In genomic region chr2:69601179-69601612, GRCh38 we compare ENCODE assay signal across 1 cellular context.
TF ChIP-seq lines count a peak whose summit lies in the region.

No MANE protein-coding gene starts in this region.

TF ChIP-seq in K562, 482 proteins besides CTCF, POLR2A, EP300 and RAD21 (continued from another document and continues in another):
- no peak for TF ChIP-seq ZNF121 (CRISPR knock-in tag; conservative IDR thresholded peaks at IDR 0.05)
- TF ChIP-seq STAT5A (IDR thresholded peaks at IDR 0.05; ENCODE audit: borderline replicate concordance, low read length), result peak; percentile 61
- TF ChIP-seq LEF1 (IDR thresholded peaks at IDR 0.05), result peak; percentile 82
- no peak for TF ChIP-seq FIP1L1 (IDR thresholded peaks at IDR 0.05; ENCODE audit: low read depth, low read length, poor library complexity, severe bottlenecking)
- no peak for TF ChIP-seq HMG20B (CRISPR knock-in tag; IDR thresholded peaks at IDR 0.05)
- no peak for TF ChIP-seq ZNF75A (CRISPR knock-in tag; IDR thresholded peaks at IDR 0.05)
- TF ChIP-seq MNT (conservative IDR thresholded peaks at IDR 0.05), result peak in 1 of 2 experiments; percentile 51; a peak in 2 of 4 replicates
- no peak for TF ChIP-seq ZBTB9 (CRISPR knock-in tag; IDR thresholded peaks at IDR 0.05)
- no peak for TF ChIP-seq HNRNPL (IDR thresholded peaks at IDR 0.05; ENCODE audit: low read depth, low read length)
- no peak for TF ChIP-seq SP1 (CRISPR knock-in tag; IDR thresholded peaks at IDR 0.05)
- no peak for TF ChIP-seq HSF4 (CRISPR knock-in tag; IDR thresholded peaks at IDR 0.05; ENCODE audit: borderline replicate concordance)
- peak; percentile 76 for TF ChIP-seq ATF7 (IDR thresholded peaks at IDR 0.05)
- TF ChIP-seq SNRNP70 (optimal IDR thresholded peaks at IDR 0.05; ENCODE audit: low read depth, low read length), result no peak
- peak in 1 of 2 experiments; percentile 53; a peak in 1 of 4 replicates for TF ChIP-seq HDAC1 (IDR thresholded peaks at IDR 0.05)
- no peak for TF ChIP-seq PHTF2 (CRISPR knock-in tag; IDR thresholded peaks at IDR 0.05)
- no peak for TF ChIP-seq RUNX1 (IDR thresholded peaks at IDR 0.05; ENCODE audit: low read depth)
- TF ChIP-seq ZNF589 (CRISPR knock-in tag; IDR thresholded peaks at IDR 0.05; ENCODE audit: low read depth), result 0 out of 2 replicates have a peak, but pooled peaks have one; percentile 24
- peak; percentile 89 for TF ChIP-seq TEAD4 (IDR thresholded peaks at IDR 0.05; ENCODE audit: low read length)
- no peak for TF ChIP-seq TEAD4 (CRISPR knock-in tag; IDR thresholded peaks at IDR 0.05; ENCODE audit: borderline replicate concordance)
- no peak for TF ChIP-seq IFI16 (CRISPR knock-in tag; IDR thresholded peaks at IDR 0.05)
- TF ChIP-seq CXXC5 (CRISPR knock-in tag; IDR thresholded peaks at IDR 0.05), result 0 out of 2 replicates have a peak, but pooled peaks have one; percentile 8
- no peak for TF ChIP-seq SMAD4 (CRISPR knock-in tag; conservative IDR thresholded peaks at IDR 0.05)
- TF ChIP-seq TAF7 (tag; IDR thresholded peaks at IDR 0.05), result no peak
- TF ChIP-seq RAD51 (IDR thresholded peaks at IDR 0.05; ENCODE audit: borderline replicate concordance, low read depth), result no peak
- TF ChIP-seq SRSF3 (IDR thresholded peaks at IDR 0.05; ENCODE audit: insufficient read depth, low read length), result no peak
- TF ChIP-seq CEBPZ (IDR thresholded peaks at IDR 0.05; ENCODE audit: borderline replicate concordance, low read depth, low read length), result no peak
- TF ChIP-seq MECOM (CRISPR knock-in tag; IDR thresholded peaks at IDR 0.05), result no peak
- no peak for TF ChIP-seq ZNF507 (tag; conservative IDR thresholded peaks at IDR 0.05)
- no peak for TF ChIP-seq ZNF518B (CRISPR knock-in tag; IDR thresholded peaks at IDR 0.05)
- peak; percentile 95 for TF ChIP-seq ATF3 (IDR thresholded peaks at IDR 0.05)
- TF ChIP-seq ATF3 (CRISPR knock-in tag; conservative IDR thresholded peaks at IDR 0.05), result peak; percentile 58; the same call in 1 of the 2 replicates
- peak; percentile 91 for TF ChIP-seq GATAD2B (IDR thresholded peaks at IDR 0.05; ENCODE audit: borderline replicate concordance)
- TF ChIP-seq RCOR1 (IDR thresholded peaks at IDR 0.05; ENCODE audit: borderline replicate concordance in 1 of 2, low read depth in 2 of 2, low read length in 2 of 2), result peak; percentile 48 to 89; a peak in 3 of 4 replicates
- peak; percentile 69 for TF ChIP-seq NEUROD1 (IDR thresholded peaks at IDR 0.05; ENCODE audit: borderline replicate concordance, low read depth, low read length, partially characterized antibody)
- TF ChIP-seq CBX3 (IDR thresholded peaks at IDR 0.05; ENCODE audit: borderline replicate concordance in 1 of 2, low read length in 2 of 2), result peak in 1 of 2 experiments; percentile 79; a peak in 2 of 3 replicates
- peak; percentile 60; the same call in 1 of the 2 replicates for TF ChIP-seq GATA2 (CRISPR knock-in tag; IDR thresholded peaks at IDR 0.05)
- no peak for TF ChIP-seq GMEB1 (CRISPR knock-in tag; IDR thresholded peaks at IDR 0.05)
- TF ChIP-seq PRDM10 (IDR thresholded peaks at IDR 0.05; ENCODE audit: partially characterized antibody), result no peak
- no peak for TF ChIP-seq ZNF449 (CRISPR knock-in tag; IDR thresholded peaks at IDR 0.05)
- no peak for TF ChIP-seq IRF2 (CRISPR knock-in tag; IDR thresholded peaks at IDR 0.05)
- no peak for TF ChIP-seq TRIM25 (IDR thresholded peaks at IDR 0.05; ENCODE audit: borderline replicate concordance)
- TF ChIP-seq NBN (IDR thresholded peaks at IDR 0.05; ENCODE audit: low read depth), result no peak
- no peak for TF ChIP-seq DMBX1 (CRISPR knock-in tag; IDR thresholded peaks at IDR 0.05; ENCODE audit: borderline replicate concordance)
- no peak for TF ChIP-seq NFATC3 (IDR thresholded peaks at IDR 0.05)
- TF ChIP-seq ZNF263 (CRISPR knock-in tag; IDR thresholded peaks at IDR 0.05; ENCODE audit: borderline replicate concordance), result no peak
- no peak for TF ChIP-seq TEAD1 (CRISPR knock-in tag; IDR thresholded peaks at IDR 0.05)
- TF ChIP-seq ZNF324 (CRISPR knock-in tag; IDR thresholded peaks at IDR 0.05), result no peak
